8 cellular contexts compared by ENCODE assay signal in the genomic region with DNA sequence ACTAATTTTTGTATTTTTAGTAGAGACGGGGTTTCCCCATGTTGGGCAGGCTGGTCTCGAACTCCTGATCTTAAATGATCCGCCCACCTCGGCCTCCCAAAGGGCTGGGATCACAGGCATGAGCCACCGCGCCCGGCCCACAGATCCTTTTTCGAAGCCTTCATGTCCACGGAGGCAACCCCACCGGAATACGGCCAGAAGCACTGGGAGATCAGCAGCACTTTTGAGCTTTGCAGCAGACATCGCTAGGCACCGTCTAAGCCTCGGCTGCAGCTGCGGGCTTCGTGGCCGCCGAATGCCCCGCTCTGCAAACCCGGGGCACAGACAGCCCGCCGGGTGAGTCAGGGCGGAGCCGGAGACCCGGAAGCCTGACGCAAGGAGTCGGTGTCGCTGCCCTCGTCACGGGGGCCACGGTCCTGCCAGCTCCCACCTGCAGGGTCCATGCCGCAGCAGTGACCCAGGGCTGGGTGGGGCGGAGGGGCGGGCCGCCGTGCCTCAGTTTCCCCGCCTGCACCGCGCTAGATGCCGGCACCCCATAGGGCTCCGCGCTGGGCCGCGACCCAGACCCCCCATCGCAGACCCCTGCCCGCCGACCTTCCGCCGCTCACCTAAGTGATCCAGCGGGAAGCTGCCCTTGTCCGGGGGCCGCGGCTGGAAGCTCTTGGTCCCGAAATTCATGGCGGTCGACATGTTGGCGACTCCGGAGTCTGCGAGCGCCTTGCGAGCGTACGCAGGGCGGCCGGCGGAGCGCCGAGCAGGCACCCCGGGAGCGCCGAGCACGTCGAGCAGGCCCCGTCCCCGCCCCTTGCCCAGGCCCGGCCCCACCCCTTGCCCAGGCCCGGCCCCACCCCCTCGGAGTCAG. TPM values are rescaled to one million over a fixed set of nuclear protein-coding genes. Genes with fewer than 3 reads are reported as not detected.
DNase-seq lines count a peak whose midpoint lies in the region; ATAC-seq and TF ChIP-seq lines count a peak whose summit lies in the region.

A gene with protein sequence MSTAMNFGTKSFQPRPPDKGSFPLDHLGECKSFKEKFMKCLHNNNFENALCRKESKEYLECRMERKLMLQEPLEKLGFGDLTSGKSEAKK (minus strand): TSS at position 730 of the 862 bp plus-strand sequence. CDS start 40 bp downstream, at position 690.

- H3K4me1 ChIP-seq in ectodermal cell (ENCODE audit: control insufficient read depth, insufficient read depth, low read length): peaks cover 13% of the 10 kb centered on the region

- POLR2A ChIA-PET in activated CD8-positive, alpha-beta T cell treated with anti-CD3 and anti-CD28 coated beads, Interleukin-2, amount 10 ng/mL, durations not matched to agents 7 days and 5 days (lab: Charles Lee): interaction anchor here (0.6 to 3.1 kb wide), 19 partner anchors 9 to 1379 kb away, joined by 3 to 23 read pairs (median 4); a partner anchor contains a TSS

- WGBS in ectodermal cell, 2 experiments: 0 to 1% methylated on average over 78 of the region's 78 CpGs

- DNase-seq in NK-92 (lab: John Stamatoyannopoulos, UW; ENCODE audit: unreplicated experiment) (peak; percentile 16), lung microvascular endothelial cell (ENCODE audit: low read depth in 2 of 2) (peak; percentile 91 to 96)
- DNase-seq in activated CD8-positive, alpha-beta T cell treated with anti-CD3 and anti-CD28 coated beads, Interleukin-2, amount 10 ng/mL, durations not matched to agents 7 days and 5 days: peak; percentile 92
- DNase-seq in stimulated activated CD4-positive, alpha-beta T cell treated with anti-CD3 and anti-CD28 coated beads, TNF-alpha, amount 100 ng/mL, for 24 hours (ENCODE audit: low read depth in 3 of 3): peak; percentile 80 to 89 (median 88)

- H3K36me3 ChIP-seq in ectodermal cell (ENCODE audit: control insufficient read depth, insufficient read depth, low read length): peaks cover 9% of the 10 kb centered on the region

- TF ChIP-seq CTCF in C4-2B (conservative IDR thresholded peaks at IDR 0.05): no peak

- peak; percentile 74 for ATAC-seq in GM19372 (IDR thresholded peaks at IDR 0.05; ENCODE audit: low read depth, unreplicated experiment)
- peak; percentile 85 for ATAC-seq in HG03521 (IDR thresholded peaks at IDR 0.05; ENCODE audit: unreplicated experiment)
- ATAC-seq in activated CD8-positive, alpha-beta T cell treated with anti-CD3 and anti-CD28 coated beads, Interleukin-2, amount 10 ng/mL, durations not matched to agents 7 days and 5 days: peak; percentile 91

- H3K27ac ChIP-seq in C4-2B (peak within 1 kb of the TSS; percentile 96), ectodermal cell (ENCODE audit: insufficient read depth, low read depth, low read length, poor library complexity, severe bottlenecking) (peak within 1 kb of the TSS; percentile 76)

- no peaks in the 10 kb centered on the region for H3K27me3 ChIP-seq in ectodermal cell (ENCODE audit: control insufficient read depth, insufficient read depth, low read length, poor library complexity, severe bottlenecking)

- H3K4me3 Mint-ChIP-seq in activated CD8-positive, alpha-beta T cell treated with anti-CD3 and anti-CD28 coated beads, Interleukin-2, amount 10 ng/mL, durations not matched to agents 7 days and 5 days: peak within 1 kb of the TSS; percentile 93

- CTCF ChIA-PET in activated CD8-positive, alpha-beta T cell treated with anti-CD3 and anti-CD28 coated beads, Interleukin-2, amount 10 ng/mL, durations not matched to agents 7 days and 5 days (lab: Charles Lee): interaction anchor here (0.9 to 4.7 kb wide), 7 partner anchors 18 to 201 kb away, joined by 3 to 28 read pairs (median 4); no protein-coding TSS in a partner anchor

- H3K27me3 Mint-ChIP-seq in activated CD8-positive, alpha-beta T cell treated with anti-CD3 and anti-CD28 coated beads, Interleukin-2, amount 10 ng/mL, durations not matched to agents 7 days and 5 days (ENCODE audit: low read depth): no peaks in the 10 kb centered on the region

- peaks cover 28% of the 10 kb centered on the region for H3K4me1 Mint-ChIP-seq in activated CD8-positive, alpha-beta T cell treated with anti-CD3 and anti-CD28 coated beads, Interleukin-2, amount 10 ng/mL, durations not matched to agents 7 days and 5 days (ENCODE audit: low read depth)

- H3K9me3 Mint-ChIP-seq in activated CD8-positive, alpha-beta T cell treated with anti-CD3 and anti-CD28 coated beads, Interleukin-2, amount 10 ng/mL, durations not matched to agents 7 days and 5 days (ENCODE audit: insufficient read depth): no peaks in the 10 kb centered on the region

- H3K9me3 ChIP-seq in ectodermal cell (ENCODE audit: control insufficient read depth, low read length): no peaks in the 10 kb centered on the region

- H3K36me3 Mint-ChIP-seq in activated CD8-positive, alpha-beta T cell treated with anti-CD3 and anti-CD28 coated beads, Interleukin-2, amount 10 ng/mL, durations not matched to agents 7 days and 5 days (ENCODE audit: low read depth): peaks cover 28% of the 10 kb centered on the region

- H3K4me3 ChIP-seq in ectodermal cell (ENCODE audit: insufficient read depth, low read depth, low read length): peak within 1 kb of the TSS; percentile 99

- peak within 1 kb of the TSS; percentile 92 for H3K27ac Mint-ChIP-seq in activated CD8-positive, alpha-beta T cell treated with anti-CD3 and anti-CD28 coated beads, Interleukin-2, amount 10 ng/mL, durations not matched to agents 7 days and 5 days

RNA-seq across cellular contexts. Expression of the gene that starts here (rescaled TPM):
- total RNA-seq in activated CD8-positive, alpha-beta T cell treated with anti-CD3 and anti-CD28 coated beads, Interleukin-2, amount 10 ng/mL, durations not matched to agents 7 days and 5 days: 10 to 100 TPM; 16.8 to 18.2 TPM
- polyA plus RNA-seq in ectodermal cell (2013, experiment 1 of 4): 12.7 TPM
- 13.7 TPM for polyA plus RNA-seq in ectodermal cell (2013, experiment 2 of 4)
- polyA plus RNA-seq in ectodermal cell (2013, experiment 3 of 4): 11.3 TPM
- polyA plus RNA-seq in ectodermal cell (2013, experiment 4 of 4): 13.7 TPM
- 3.9 and 5.4 TPM in 2 replicates for total RNA-seq in lung microvascular endothelial cell

Comparison
In these comparisons a context has a peak if more than half of its experiments do, and no peak if none do; other contexts are left out.
1. Peak in every context shown above with its lines: DNase-seq, ATAC-seq, H3K4me3 ChIP-seq and H3K27ac ChIP-seq.
2. DNase-seq: peak in every context shown above with its lines; median percentile 94 in lung microvascular endothelial cell; 92 in activated CD8-positive, alpha-beta T cell treated with anti-CD3 and anti-CD28 coated beads, Interleukin-2, amount 10 ng/mL, durations not matched to agents 7 days and 5 days; 88 in stimulated activated CD4-positive, alpha-beta T cell treated with anti-CD3 and anti-CD28 coated beads, TNF-alpha, amount 100 ng/mL, for 24 hours; 16 in NK-92.